ENCODE assay signal across 8 cellular contexts in the genomic region with DNA sequence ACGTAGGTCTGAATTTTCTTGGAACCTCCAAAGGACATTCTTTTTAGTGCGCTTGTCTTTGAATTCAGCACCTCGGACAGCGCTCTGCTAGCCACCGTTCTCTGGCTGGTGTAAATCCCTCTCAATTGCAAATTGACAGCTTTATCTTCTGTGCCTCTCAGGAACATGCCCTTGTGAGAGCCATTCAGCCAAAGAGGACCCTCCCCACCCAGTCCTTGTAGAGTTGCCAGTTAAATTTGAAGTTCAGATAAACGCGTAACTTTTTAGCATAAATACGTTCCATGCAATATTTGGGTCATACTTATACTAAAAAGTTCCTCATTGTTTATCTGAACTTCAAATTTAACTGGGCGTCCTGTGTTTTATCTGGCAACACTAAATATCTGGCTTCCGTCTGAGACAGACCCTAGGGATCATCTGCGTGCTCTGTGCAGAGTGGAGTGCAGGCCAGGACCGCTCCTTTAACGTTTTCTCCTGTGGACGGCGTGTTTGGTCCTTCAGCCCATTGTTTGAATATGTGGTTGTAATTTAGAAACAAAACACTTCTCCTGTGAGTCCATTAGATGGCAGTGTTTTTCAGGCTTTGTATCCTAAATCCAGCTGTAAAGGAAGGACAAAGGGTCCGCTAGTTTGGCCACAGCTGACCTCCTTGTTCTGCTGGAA. TPM values are rescaled to one million over a fixed set of nuclear protein-coding genes. Genes with fewer than 3 reads are reported as not detected.
DNase-seq lines count a peak whose midpoint lies in the region; TF ChIP-seq lines count a peak whose summit lies in the region.

No MANE protein-coding gene starts in this region.

- no peak for TF ChIP-seq POLR2A in stomach (IDR thresholded peaks at IDR 0.05)

- intact Hi-C loops in stomach (cut with DNase I; ENCODE audit: low total_unique reads): loop anchor here (10.0 kb wide), 1 partner anchor 192 kb away; a partner anchor contains a TSS

- WGBS in stomach, 5 donors: 10 to 19% (median 16%) methylated on average over 16 of the region's 16 CpGs

- H3K36me3 ChIP-seq in stomach: peaks cover 0 to 3% (median 0%) of the 10 kb centered on the region in 4 donors

- H3K27ac ChIP-seq in stomach: no peak overlapping the region

- no peak overlapping the region for H3K4me3 ChIP-seq in stomach

- no peak for TF ChIP-seq EP300 in stomach (IDR thresholded peaks at IDR 0.05)

- TF ChIP-seq CTCF in stomach (IDR thresholded peaks at IDR 0.05): peak in 3 of 7 experiments; percentile 9 to 25 (median 23)

- H3K9me3 ChIP-seq in stomach: no peaks in the 10 kb centered on the region

- peaks cover 0 to 7% (median 0%) of the 10 kb centered on the region in 3 donors for H3K27me3 ChIP-seq in stomach

- H3K4me1 ChIP-seq in stomach: peaks cover 0 to 6% (median 0%) of the 10 kb centered on the region in 4 donors

- peak; percentile 5 to 68 for DNase-seq in NCI-H524 (lab: John Stamatoyannopoulos, UW)
- no peak for DNase-seq in NCI-H524 treated with DMSO at 0.1 percent for 48 hours (lab: John Stamatoyannopoulos, UW)
- DNase-seq in NCI-H1105 (lab: John Stamatoyannopoulos, UW): peak; percentile 18
- peak; percentile 51 for DNase-seq in T-helper 9 cell
- DNase-seq in dedifferentiated amniotic fluid mesenchymal stem cell (ENCODE audit: extremely low spot score): peak; percentile 81
- DNase-seq in left kidney (ENCODE audit: low read depth, low spot score): peak; percentile 94
- peak; percentile 65 for DNase-seq in stomach
- no peak for DNase-seq in GOT3 (lab: John Stamatoyannopoulos, UW)

RNA-seq across cellular contexts. Expression of a gene that starts 7.0 kb away (rescaled TPM):
- 10 to 100 TPM in 1 of 5 donors, 1 to 10 TPM in 3, under 1 TPM in 1; 0.29 to 39.1 (median 4.2) TPM for total RNA-seq in stomach
- 1 to 10 TPM; 2.3 to 5.5 (median 2.4) TPM for polyA plus RNA-seq in stomach

Comparison
In these comparisons a context has a peak if more than half of its experiments do, and no peak if none do; other contexts are left out.
1. DNase-seq: peak in NCI-H524 (2 of 2), NCI-H1105 (single experiment), T-helper 9 cell (single experiment), dedifferentiated amniotic fluid mesenchymal stem cell (single experiment), left kidney (single experiment) and stomach (single experiment); none in NCI-H524 treated with DMSO at 0.1 percent for 48 hours (single experiment) and GOT3 (single experiment).